Comparison of ENCODE assay signal across 1 cellular context in genomic region chr1:50969611-50970507, GRCh38.
TF ChIP-seq lines count a peak whose summit lies in the region.

Gene CDKN2C (plus strand): TSS chr1:50970245. CDS start chr1:50970369, 124 bp downstream.

TF ChIP-seq in SK-N-SH, 30 proteins besides CTCF, POLR2A, EP300 and RAD21 (continued from another document):
- TF ChIP-seq PBX3 (IDR thresholded peaks at IDR 0.05) = peak; percentile 22; the same call in 1 of the 2 replicates
- TF ChIP-seq RFX5 (IDR thresholded peaks at IDR 0.05; ENCODE audit: low read length) = no peak
- TF ChIP-seq USF2 (IDR thresholded peaks at IDR 0.05; ENCODE audit: borderline replicate concordance, low read depth, low read length) = 0 out of 2 replicates have a peak, but pooled peaks have one; percentile 5
- no peak for TF ChIP-seq REST (IDR thresholded peaks at IDR 0.05; ENCODE audit: low read depth, low read length)
- TF ChIP-seq EZH2phosphoT487 (IDR thresholded peaks at IDR 0.05; ENCODE audit: borderline replicate concordance, low read depth) = no peak
- peak; percentile 70; the same call in 1 of the 2 replicates for TF ChIP-seq USF1 (IDR thresholded peaks at IDR 0.05; ENCODE audit: borderline replicate concordance, low read depth)
- no peak for TF ChIP-seq SMC3 (IDR thresholded peaks at IDR 0.05; ENCODE audit: low read depth, low read length)
- TF ChIP-seq JUND (IDR thresholded peaks at IDR 0.05) = no peak
TF ChIP-seq in SK-N-SH: peak in this region for 10.
